Comparison of ENCODE assay signal across 8 cellular contexts in the genomic region with DNA sequence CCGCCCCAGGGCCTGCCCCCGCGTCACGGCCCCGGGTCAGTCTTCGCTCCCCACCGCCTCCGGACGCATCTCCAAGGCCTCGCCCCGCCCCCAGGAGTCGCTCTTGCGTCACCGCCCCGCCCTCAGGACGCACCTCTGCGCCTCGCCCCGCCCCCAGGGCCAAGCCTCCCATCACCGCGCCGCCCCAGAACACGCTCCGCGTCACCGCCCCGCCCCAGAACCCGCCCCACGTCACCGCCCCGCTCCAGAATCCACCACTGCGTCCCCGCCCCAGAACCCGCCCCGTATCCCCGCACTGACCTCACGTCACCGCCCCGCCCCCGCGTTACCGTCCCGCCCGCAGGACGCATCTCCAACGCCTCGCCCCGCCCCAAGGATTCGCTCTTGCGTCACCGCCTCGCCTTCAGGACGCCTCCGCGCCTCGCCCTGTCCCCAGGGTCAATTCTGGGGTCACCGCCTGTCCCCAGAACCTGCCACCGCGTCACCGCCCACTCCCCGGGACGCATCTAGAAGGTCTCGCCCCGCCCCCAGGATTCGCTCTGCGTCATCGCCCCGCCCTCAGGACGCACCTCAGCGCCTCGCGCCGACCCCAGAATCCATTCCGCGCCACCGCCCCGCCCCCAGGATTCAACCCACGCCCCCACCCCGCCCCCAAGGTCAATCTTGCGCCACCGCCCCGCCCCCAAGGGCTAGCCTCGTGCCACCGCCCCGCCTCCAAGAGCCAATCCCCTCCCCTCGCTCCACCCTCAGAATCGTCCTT.
DNase-seq lines count a peak whose midpoint lies in the region; ATAC-seq lines count a peak whose summit lies in the region.

No MANE protein-coding gene starts in this region.

- ATAC-seq in HG03457 (IDR thresholded peaks at IDR 0.05; ENCODE audit: unreplicated experiment), result peak; percentile 36

- DNase-seq in AML-193 (lab: John Stamatoyannopoulos, UW) (peak; percentile 93), GM19240 (ENCODE audit: insufficient read length, low spot score) (peak; percentile 76), NCI-H524 (lab: John Stamatoyannopoulos, UW) (peak; percentile 95 to 97)
- peak; percentile 100 for DNase-seq in activated CD4-positive, alpha-beta T cell treated with anti-CD3 and anti-CD28 coated beads for 48 hours
- DNase-seq in stimulated activated CD4-positive, alpha-beta T cell treated with anti-CD3 and anti-CD28 coated beads, Interleukin-1b, Interleukin-23, amount 100 ng/mL, for 24 hours (ENCODE audit: low read depth in 4 of 4, low spot score in 1 of 4), result peak; percentile 99 to 100 (median 100)

- H3K27ac ChIP-seq in cingulate gyrus (ENCODE audit: low read depth, low read length) (peak overlapping the region; percentile 100), layer of hippocampus (ENCODE audit: low read depth, low read length) (peak overlapping the region; percentile 100)

- H3K27me3 ChIP-seq in layer of hippocampus (ENCODE audit: control insufficient read depth, insufficient read depth, low read length), result no peaks in the 10 kb centered on the region

Comparison
In these comparisons a context has a peak if more than half of its experiments do, and no peak if none do; other contexts are left out.
1. Peak in every context shown above with its lines: DNase-seq, ATAC-seq and H3K27ac ChIP-seq.